In the genomic region with DNA sequence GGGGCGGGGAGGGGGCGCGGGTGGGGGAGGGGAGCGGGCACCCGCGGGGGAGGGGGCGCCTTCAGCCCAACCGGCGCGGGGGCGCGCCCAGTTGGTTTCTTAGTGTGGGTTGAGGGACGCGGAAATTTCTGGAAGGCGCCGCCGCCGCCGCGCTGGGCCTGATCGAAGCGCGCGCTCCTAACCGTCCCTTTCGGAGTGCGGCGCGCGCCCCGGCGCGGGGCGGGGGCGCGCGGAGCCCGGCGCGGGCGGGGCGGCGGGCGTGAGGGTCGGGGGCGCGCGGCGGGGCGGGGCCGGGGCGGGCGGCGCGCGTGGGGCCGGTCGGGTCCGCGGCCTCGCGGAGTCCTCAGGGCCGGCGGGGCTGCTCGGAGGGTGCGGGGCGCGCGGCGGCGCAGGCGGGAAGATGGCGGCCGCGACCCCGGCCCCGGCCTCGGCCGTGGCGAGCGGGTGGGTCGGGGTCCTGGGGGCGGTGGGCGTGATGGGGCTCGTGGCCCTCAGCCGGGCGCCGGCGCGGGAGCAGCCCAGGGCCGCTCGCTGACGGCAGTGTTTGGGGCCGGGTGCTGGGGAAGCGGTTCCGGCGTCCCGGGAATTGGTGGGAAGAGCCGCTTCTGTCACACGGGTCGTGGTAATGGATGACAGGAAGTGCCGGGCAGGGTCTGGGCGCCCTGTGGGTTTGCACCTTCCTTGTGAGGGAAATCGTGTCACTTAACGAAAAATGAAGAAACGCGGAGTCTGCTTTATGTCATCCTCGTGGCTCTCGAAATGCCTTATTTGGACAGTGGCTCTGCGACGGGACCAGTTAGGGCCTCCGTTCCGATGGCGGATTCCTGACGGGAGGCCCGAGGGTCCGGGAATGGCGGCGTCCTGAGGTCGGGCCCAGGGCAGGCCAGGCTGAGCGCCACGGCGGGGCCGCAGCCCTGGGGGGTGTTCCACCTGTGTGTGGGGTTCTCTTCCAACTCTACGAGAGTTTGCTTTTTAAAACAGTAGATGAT, we compare ENCODE assay signal across 1 cellular context.
TF ChIP-seq lines count a peak whose summit lies in the region.

No MANE protein-coding gene starts in this region.

TF ChIP-seq in K562, 482 proteins besides CTCF, POLR2A, EP300 and RAD21 (continued from another document and continues in another):
- TF ChIP-seq, protein P1, sequence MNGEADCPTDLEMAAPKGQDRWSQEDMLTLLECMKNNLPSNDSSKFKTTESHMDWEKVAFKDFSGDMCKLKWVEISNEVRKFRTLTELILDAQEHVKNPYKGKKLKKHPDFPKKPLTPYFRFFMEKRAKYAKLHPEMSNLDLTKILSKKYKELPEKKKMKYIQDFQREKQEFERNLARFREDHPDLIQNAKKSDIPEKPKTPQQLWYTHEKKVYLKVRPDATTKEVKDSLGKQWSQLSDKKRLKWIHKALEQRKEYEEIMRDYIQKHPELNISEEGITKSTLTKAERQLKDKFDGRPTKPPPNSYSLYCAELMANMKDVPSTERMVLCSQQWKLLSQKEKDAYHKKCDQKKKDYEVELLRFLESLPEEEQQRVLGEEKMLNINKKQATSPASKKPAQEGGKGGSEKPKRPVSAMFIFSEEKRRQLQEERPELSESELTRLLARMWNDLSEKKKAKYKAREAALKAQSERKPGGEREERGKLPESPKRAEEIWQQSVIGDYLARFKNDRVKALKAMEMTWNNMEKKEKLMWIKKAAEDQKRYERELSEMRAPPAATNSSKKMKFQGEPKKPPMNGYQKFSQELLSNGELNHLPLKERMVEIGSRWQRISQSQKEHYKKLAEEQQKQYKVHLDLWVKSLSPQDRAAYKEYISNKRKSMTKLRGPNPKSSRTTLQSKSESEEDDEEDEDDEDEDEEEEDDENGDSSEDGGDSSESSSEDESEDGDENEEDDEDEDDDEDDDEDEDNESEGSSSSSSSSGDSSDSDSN (IDR thresholded peaks at IDR 0.05; ENCODE audit: borderline replicate concordance in 1 of 2, low read depth in 2 of 2, low read length in 2 of 2), result peak; percentile 11 to 48; a peak in 1 of 4 replicates
- TF ChIP-seq MYC (IDR thresholded peaks at IDR 0.05; ENCODE audit: low read depth, low read length) (peak; percentile 62; the same call in 1 of the 2 replicates), MYC (CRISPR knock-in tag; IDR thresholded peaks at IDR 0.05; ENCODE audit: borderline replicate concordance, low read depth) (no peak), TCF7 (IDR thresholded peaks at IDR 0.05; ENCODE audit: borderline replicate concordance) (no peak), ZC3H8 (IDR thresholded peaks at IDR 0.05) (no peak), ILK (tag; IDR thresholded peaks at IDR 0.05; ENCODE audit: borderline replicate concordance, low read depth) (no peak), ZFP1 (CRISPR knock-in tag; IDR thresholded peaks at IDR 0.05) (no peak), E2F3 (CRISPR knock-in tag; IDR thresholded peaks at IDR 0.05) (peak; percentile 71), MXI1 (IDR thresholded peaks at IDR 0.05; ENCODE audit: low read depth, low read length) (no peak), ZNF589 (CRISPR knock-in tag; IDR thresholded peaks at IDR 0.05; ENCODE audit: low read depth) (peak; percentile 47), SRSF3 (IDR thresholded peaks at IDR 0.05; ENCODE audit: insufficient read depth, low read length) (peak; percentile 88; the same call in 1 of the 2 replicates), U2AF1 (optimal IDR thresholded peaks at IDR 0.05; ENCODE audit: low read depth, low read length) (no peak), BCL6 (CRISPR knock-in tag; IDR thresholded peaks at IDR 0.05) (no peak), COPS2 (conservative IDR thresholded peaks at IDR 0.05) (no peak), RNF2 (IDR thresholded peaks at IDR 0.05) (no peak), WHSC1 (IDR thresholded peaks at IDR 0.05; ENCODE audit: low read length) (no peak), ZNF668 (CRISPR knock-in tag; IDR thresholded peaks at IDR 0.05) (no peak), NBN (IDR thresholded peaks at IDR 0.05; ENCODE audit: low read depth) (no peak), PHF21A (IDR thresholded peaks at IDR 0.05; ENCODE audit: borderline replicate concordance, low read depth) (no peak), SP2 (IDR thresholded peaks at IDR 0.05; ENCODE audit: extremely low read depth, low read depth, low read length, poor library complexity, severe bottlenecking) (no peak), ERF (CRISPR knock-in tag; IDR thresholded peaks at IDR 0.05) (0 out of 2 replicates have a peak, but pooled peaks have one; percentile 17), ZNF253 (CRISPR knock-in tag; conservative IDR thresholded peaks at IDR 0.05) (no peak), ZNF764 (CRISPR knock-in tag; IDR thresholded peaks at IDR 0.05; ENCODE audit: low read depth) (no peak), NUFIP1 (IDR thresholded peaks at IDR 0.05; ENCODE audit: partially characterized antibody) (no peak), SAFB (IDR thresholded peaks at IDR 0.05; ENCODE audit: borderline replicate concordance, low read depth, low read length) (no peak), BRD4 (IDR thresholded peaks at IDR 0.05) (no peak), ZNF274 (IDR thresholded peaks at IDR 0.05; ENCODE audit: borderline replicate concordance, low read depth, low read length) (no peak), NFE2 (IDR thresholded peaks at IDR 0.05; ENCODE audit: low read depth) (no peak)
- TF ChIP-seq, protein P2, sequence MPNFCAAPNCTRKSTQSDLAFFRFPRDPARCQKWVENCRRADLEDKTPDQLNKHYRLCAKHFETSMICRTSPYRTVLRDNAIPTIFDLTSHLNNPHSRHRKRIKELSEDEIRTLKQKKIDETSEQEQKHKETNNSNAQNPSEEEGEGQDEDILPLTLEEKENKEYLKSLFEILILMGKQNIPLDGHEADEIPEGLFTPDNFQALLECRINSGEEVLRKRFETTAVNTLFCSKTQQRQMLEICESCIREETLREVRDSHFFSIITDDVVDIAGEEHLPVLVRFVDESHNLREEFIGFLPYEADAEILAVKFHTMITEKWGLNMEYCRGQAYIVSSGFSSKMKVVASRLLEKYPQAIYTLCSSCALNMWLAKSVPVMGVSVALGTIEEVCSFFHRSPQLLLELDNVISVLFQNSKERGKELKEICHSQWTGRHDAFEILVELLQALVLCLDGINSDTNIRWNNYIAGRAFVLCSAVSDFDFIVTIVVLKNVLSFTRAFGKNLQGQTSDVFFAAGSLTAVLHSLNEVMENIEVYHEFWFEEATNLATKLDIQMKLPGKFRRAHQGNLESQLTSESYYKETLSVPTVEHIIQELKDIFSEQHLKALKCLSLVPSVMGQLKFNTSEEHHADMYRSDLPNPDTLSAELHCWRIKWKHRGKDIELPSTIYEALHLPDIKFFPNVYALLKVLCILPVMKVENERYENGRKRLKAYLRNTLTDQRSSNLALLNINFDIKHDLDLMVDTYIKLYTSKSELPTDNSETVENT (CRISPR knock-in tag; IDR thresholded peaks at IDR 0.05), result no peak
- TF ChIP-seq, protein P3, sequence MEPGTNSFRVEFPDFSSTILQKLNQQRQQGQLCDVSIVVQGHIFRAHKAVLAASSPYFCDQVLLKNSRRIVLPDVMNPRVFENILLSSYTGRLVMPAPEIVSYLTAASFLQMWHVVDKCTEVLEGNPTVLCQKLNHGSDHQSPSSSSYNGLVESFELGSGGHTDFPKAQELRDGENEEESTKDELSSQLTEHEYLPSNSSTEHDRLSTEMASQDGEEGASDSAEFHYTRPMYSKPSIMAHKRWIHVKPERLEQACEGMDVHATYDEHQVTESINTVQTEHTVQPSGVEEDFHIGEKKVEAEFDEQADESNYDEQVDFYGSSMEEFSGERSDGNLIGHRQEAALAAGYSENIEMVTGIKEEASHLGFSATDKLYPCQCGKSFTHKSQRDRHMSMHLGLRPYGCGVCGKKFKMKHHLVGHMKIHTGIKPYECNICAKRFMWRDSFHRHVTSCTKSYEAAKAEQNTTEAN (CRISPR knock-in tag; IDR thresholded peaks at IDR 0.05), result no peak
- TF ChIP-seq, protein P4, sequence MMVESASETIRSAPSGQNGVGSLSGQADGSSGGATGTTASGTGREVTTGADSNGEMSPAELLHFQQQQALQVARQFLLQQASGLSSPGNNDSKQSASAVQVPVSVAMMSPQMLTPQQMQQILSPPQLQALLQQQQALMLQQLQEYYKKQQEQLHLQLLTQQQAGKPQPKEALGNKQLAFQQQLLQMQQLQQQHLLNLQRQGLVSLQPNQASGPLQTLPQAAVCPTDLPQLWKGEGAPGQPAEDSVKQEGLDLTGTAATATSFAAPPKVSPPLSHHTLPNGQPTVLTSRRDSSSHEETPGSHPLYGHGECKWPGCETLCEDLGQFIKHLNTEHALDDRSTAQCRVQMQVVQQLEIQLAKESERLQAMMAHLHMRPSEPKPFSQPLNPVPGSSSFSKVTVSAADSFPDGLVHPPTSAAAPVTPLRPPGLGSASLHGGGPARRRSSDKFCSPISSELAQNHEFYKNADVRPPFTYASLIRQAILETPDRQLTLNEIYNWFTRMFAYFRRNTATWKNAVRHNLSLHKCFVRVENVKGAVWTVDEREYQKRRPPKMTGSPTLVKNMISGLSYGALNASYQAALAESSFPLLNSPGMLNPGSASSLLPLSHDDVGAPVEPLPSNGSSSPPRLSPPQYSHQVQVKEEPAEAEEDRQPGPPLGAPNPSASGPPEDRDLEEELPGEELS (CRISPR knock-in tag; IDR thresholded peaks at IDR 0.05; ENCODE audit: borderline replicate concordance), result no peak
- TF ChIP-seq, protein P5, sequence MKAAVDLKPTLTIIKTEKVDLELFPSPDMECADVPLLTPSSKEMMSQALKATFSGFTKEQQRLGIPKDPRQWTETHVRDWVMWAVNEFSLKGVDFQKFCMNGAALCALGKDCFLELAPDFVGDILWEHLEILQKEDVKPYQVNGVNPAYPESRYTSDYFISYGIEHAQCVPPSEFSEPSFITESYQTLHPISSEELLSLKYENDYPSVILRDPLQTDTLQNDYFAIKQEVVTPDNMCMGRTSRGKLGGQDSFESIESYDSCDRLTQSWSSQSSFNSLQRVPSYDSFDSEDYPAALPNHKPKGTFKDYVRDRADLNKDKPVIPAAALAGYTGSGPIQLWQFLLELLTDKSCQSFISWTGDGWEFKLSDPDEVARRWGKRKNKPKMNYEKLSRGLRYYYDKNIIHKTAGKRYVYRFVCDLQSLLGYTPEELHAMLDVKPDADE (conservative IDR thresholded peaks at IDR 0.05; ENCODE audit: control insufficient read depth, low read depth, low read length), result peak; percentile 54; the same call in 1 of the 2 replicates
- TF ChIP-seq, protein P6, sequence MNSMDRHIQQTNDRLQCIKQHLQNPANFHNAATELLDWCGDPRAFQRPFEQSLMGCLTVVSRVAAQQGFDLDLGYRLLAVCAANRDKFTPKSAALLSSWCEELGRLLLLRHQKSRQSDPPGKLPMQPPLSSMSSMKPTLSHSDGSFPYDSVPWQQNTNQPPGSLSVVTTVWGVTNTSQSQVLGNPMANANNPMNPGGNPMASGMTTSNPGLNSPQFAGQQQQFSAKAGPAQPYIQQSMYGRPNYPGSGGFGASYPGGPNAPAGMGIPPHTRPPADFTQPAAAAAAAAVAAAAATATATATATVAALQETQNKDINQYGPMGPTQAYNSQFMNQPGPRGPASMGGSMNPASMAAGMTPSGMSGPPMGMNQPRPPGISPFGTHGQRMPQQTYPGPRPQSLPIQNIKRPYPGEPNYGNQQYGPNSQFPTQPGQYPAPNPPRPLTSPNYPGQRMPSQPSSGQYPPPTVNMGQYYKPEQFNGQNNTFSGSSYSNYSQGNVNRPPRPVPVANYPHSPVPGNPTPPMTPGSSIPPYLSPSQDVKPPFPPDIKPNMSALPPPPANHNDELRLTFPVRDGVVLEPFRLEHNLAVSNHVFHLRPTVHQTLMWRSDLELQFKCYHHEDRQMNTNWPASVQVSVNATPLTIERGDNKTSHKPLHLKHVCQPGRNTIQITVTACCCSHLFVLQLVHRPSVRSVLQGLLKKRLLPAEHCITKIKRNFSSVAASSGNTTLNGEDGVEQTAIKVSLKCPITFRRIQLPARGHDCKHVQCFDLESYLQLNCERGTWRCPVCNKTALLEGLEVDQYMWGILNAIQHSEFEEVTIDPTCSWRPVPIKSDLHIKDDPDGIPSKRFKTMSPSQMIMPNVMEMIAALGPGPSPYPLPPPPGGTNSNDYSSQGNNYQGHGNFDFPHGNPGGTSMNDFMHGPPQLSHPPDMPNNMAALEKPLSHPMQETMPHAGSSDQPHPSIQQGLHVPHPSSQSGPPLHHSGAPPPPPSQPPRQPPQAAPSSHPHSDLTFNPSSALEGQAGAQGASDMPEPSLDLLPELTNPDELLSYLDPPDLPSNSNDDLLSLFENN (IDR thresholded peaks at IDR 0.05; ENCODE audit: low read depth in 2 of 2, low read length in 2 of 2), result no peak
- TF ChIP-seq, protein P7, sequence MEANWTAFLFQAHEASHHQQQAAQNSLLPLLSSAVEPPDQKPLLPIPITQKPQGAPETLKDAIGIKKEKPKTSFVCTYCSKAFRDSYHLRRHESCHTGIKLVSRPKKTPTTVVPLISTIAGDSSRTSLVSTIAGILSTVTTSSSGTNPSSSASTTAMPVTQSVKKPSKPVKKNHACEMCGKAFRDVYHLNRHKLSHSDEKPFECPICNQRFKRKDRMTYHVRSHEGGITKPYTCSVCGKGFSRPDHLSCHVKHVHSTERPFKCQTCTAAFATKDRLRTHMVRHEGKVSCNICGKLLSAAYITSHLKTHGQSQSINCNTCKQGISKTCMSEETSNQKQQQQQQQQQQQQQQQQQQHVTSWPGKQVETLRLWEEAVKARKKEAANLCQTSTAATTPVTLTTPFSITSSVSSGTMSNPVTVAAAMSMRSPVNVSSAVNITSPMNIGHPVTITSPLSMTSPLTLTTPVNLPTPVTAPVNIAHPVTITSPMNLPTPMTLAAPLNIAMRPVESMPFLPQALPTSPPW (CRISPR knock-in tag; IDR thresholded peaks at IDR 0.05), result peak; percentile 85
- TF ChIP-seq, protein P8, sequence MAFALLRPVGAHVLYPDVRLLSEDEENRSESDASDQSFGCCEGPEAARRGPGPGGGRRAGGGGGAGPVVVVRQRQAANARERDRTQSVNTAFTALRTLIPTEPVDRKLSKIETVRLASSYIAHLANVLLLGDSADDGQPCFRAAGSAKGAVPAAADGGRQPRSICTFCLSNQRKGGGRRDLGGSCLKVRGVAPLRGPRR (CRISPR knock-in tag; IDR thresholded peaks at IDR 0.05), result no peak
- TF ChIP-seq, protein P9, sequence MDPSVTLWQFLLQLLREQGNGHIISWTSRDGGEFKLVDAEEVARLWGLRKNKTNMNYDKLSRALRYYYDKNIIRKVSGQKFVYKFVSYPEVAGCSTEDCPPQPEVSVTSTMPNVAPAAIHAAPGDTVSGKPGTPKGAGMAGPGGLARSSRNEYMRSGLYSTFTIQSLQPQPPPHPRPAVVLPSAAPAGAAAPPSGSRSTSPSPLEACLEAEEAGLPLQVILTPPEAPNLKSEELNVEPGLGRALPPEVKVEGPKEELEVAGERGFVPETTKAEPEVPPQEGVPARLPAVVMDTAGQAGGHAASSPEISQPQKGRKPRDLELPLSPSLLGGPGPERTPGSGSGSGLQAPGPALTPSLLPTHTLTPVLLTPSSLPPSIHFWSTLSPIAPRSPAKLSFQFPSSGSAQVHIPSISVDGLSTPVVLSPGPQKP (CRISPR knock-in tag; IDR thresholded peaks at IDR 0.05), result no peak
